24 cellular contexts compared by ENCODE assay signal in genomic region chrX:132442674-132443073, GRCh38.
DNase-seq lines count a peak whose midpoint lies in the region; ATAC-seq and TF ChIP-seq lines count a peak whose summit lies in the region.
"Had no signal": no experiment of that assay in that cellular context is flagged by ENCODE, and none has a peak within 500 bp of the region (broad histone marks: within the 10 kb centered on the region; RNA-seq: fewer than 3 reads in every experiment).

No MANE protein-coding gene starts in this region.

- no peak overlapping the region for H3K4me3 Mint-ChIP-seq in nephron
- H3K4me3 Mint-ChIP-seq: activated CD4-positive, alpha-beta T cell treated with anti-CD3 and anti-CD28 coated beads, Interleukin-2, amount 10 ng/mL, durations not matched to agents 7 days and 5 days; activated T-cell treated with anti-CD3 and anti-CD28 coated beads, Interleukin-2, amount 50 U/mL, for 72 hours; brain; CD4-positive, alpha-beta memory T cell; naive thymus-derived CD8-positive, alpha-beta T cell; stimulated activated memory B cell treated with anti-CD40 and anti-IgM and Interleukin-4, amounts not matched to agents 10 μg/mL and 1 μg/mL and 100 μg/mL, for 72 hours; type B pancreatic cell had no signal

- peak overlapping the region; percentile 58 to 88 (median 80) for H3K27ac Mint-ChIP-seq in nephron
- H3K27ac Mint-ChIP-seq: activated CD4-positive, alpha-beta T cell treated with anti-CD3 and anti-CD28 coated beads, Interleukin-2, amount 10 ng/mL, durations not matched to agents 7 days and 5 days; activated T-cell treated with anti-CD3 and anti-CD28 coated beads, Interleukin-2, amount 50 U/mL, for 72 hours; CD4-positive, alpha-beta memory T cell; stimulated activated memory B cell treated with anti-CD40 and anti-IgM and Interleukin-4, amounts not matched to agents 10 μg/mL and 1 μg/mL and 100 μg/mL, for 72 hours; type B pancreatic cell had no signal

- no peaks in the 10 kb centered on the region for H3K27me3 Mint-ChIP-seq in nephron (ENCODE audit: low read depth)
- H3K27me3 Mint-ChIP-seq: activated CD4-positive, alpha-beta T cell treated with anti-CD3 and anti-CD28 coated beads, Interleukin-2, amount 10 ng/mL, durations not matched to agents 7 days and 5 days; brain; CD4-positive, alpha-beta memory T cell; naive thymus-derived CD8-positive, alpha-beta T cell; stimulated activated memory B cell treated with anti-CD40 and anti-IgM and Interleukin-4, amounts not matched to agents 10 μg/mL and 1 μg/mL and 100 μg/mL, for 72 hours; type B pancreatic cell had no signal

- TF ChIP-seq POLR2A in NB4 (IDR thresholded peaks at IDR 0.05; ENCODE audit: extremely low read depth, insufficient read length): no peak

- peaks cover 33% of the 10 kb centered on the region for H3K4me1 Mint-ChIP-seq in nephron
- H3K4me1 Mint-ChIP-seq: activated CD4-positive, alpha-beta T cell treated with anti-CD3 and anti-CD28 coated beads, Interleukin-2, amount 10 ng/mL, durations not matched to agents 7 days and 5 days had no signal

- no peak overlapping the region for H3K4me3 ChIP-seq in NB4 (ENCODE audit: low read depth, low read length)
- no peak overlapping the region for H3K4me3 ChIP-seq in fibroblast of mammary gland (ENCODE audit: control insufficient read depth, low read depth, low read length)
- H3K4me3 ChIP-seq: MG63 had no signal

- peak; percentile 2 for DNase-seq in CD1c-positive myeloid dendritic cell (ENCODE audit: extremely low spot score)
- peak; percentile 8 for DNase-seq in NB4 (ENCODE audit: low read depth)
- DNase-seq in fibroblast of mammary gland (ENCODE audit: low read depth): peak; percentile 37
- no peak for DNase-seq in activated CD8-positive, alpha-beta memory T cell treated with anti-CD3 and anti-CD28 coated beads for 24 hours
- DNase-seq in activated CD4-positive, CD25-positive, alpha-beta regulatory T cell (lab: John Stamatoyannopoulos, UW): no peak
- DNase-seq: activated CD4-positive, alpha-beta T cell treated with anti-CD3 and anti-CD28 coated beads, Interleukin-2, amount 10 ng/mL, durations not matched to agents 7 days and 5 days; activated naive CD4-positive, alpha-beta T cell treated with Interleukin-2 at 50 U/mL for 16 hours; activated T-cell treated with anti-CD3 and anti-CD28 coated beads, Interleukin-2, amount 50 U/mL, for 72 hours; CD4-positive, alpha-beta memory T cell; head of caudate nucleus; islet precursor cell; MG63; naive thymus-derived CD8-positive, alpha-beta T cell; NCI-H1436 treated with DMSO at 0.1 percent for 48 hours; NCI-H345; occipital lobe; substantia nigra; T-helper 9 cell; WERI-Rb-1 had no signal

- no peak for ATAC-seq in GM21619 (IDR thresholded peaks at IDR 0.05; ENCODE audit: unreplicated experiment)
- ATAC-seq: naive thymus-derived CD8-positive, alpha-beta T cell; stimulated activated memory B cell treated with anti-CD40 and anti-IgM and Interleukin-4, amounts not matched to agents 10 μg/mL and 1 μg/mL and 100 μg/mL, for 72 hours had no signal

- H3K9me3 Mint-ChIP-seq in nephron: peaks cover 16% of the 10 kb centered on the region
- H3K9me3 Mint-ChIP-seq: stimulated activated memory B cell treated with anti-CD40 and anti-IgM and Interleukin-4, amounts not matched to agents 10 μg/mL and 1 μg/mL and 100 μg/mL, for 72 hours had no signal

- TF ChIP-seq CTCF in NB4 (IDR thresholded peaks at IDR 0.05; ENCODE audit: low read depth, low read length): no peak
- no peak for TF ChIP-seq CTCF in fibroblast of mammary gland (conservative IDR thresholded peaks at IDR 0.05; ENCODE audit: control insufficient read depth, insufficient read depth, low read depth, low read length)
- TF ChIP-seq CTCF in nephron (IDR thresholded peaks at IDR 0.05; ENCODE audit: unreplicated experiment in 3 of 3): no peak

- H3K36me3 Mint-ChIP-seq in nephron (ENCODE audit: low read depth): peaks cover 21% of the 10 kb centered on the region
- H3K36me3 Mint-ChIP-seq: CD4-positive, alpha-beta memory T cell; stimulated activated memory B cell treated with anti-CD40 and anti-IgM and Interleukin-4, amounts not matched to agents 10 μg/mL and 1 μg/mL and 100 μg/mL, for 72 hours had no signal

Comparison
In these comparisons a context has a peak if more than half of its experiments do, and no peak if none do; other contexts are left out.
1. DNase-seq: peak in CD1c-positive myeloid dendritic cell (single experiment), NB4 (single experiment) and fibroblast of mammary gland (single experiment); none in activated CD8-positive, alpha-beta memory T cell treated with anti-CD3 and anti-CD28 coated beads for 24 hours (single experiment) and activated CD4-positive, CD25-positive, alpha-beta regulatory T cell (0 of 4).